ENCODE assay signal across 23 cellular contexts in the genomic region with DNA sequence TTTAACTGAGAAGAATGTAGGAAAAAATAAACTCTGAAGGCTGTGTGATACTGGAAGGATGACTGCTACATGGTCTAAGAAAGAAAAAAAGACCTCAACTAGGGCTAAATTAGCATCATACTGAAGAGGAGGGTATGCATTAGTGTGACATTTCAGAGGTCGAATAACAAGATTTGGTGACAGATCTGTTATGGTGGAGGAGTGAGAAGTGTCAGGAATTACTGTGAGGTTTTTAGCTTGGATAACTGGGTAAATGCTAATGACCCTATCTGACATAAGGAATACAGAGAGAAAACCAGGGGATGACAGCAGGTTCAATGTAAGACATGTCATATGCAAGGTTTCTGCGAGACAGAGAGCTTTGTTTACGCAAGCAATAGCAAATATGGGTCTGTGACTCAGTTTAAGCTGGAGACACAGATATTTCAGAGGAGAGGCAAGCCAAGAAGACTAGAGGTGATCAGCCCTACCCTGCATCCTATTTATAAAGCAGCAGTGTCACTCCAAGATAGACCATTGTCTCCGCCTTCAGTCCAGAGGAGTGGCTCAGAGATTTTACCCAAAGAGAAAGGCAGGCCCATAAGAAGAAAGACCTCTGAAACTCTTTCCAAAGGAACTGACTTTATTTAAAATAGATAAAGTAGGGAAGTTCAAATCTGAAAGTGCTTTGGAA. TPM values are rescaled to one million over a fixed set of nuclear protein-coding genes. Genes with fewer than 3 reads are reported as not detected.
"Had no signal": no experiment of that assay in that cellular context is flagged by ENCODE, and none has a peak within 500 bp of the region (broad histone marks: within the 10 kb centered on the region; RNA-seq: fewer than 3 reads in every experiment).

No MANE protein-coding gene starts in this region.

- DNase-seq: activated CD4-positive, alpha-beta T cell treated with anti-CD3 and anti-CD28 coated beads for 1 hour; activated CD4-positive, alpha-beta T cell treated with anti-CD3 and anti-CD28 coated beads, Interleukin-2, amount 50 U/mL, for 1 hour; activated CD8-positive, alpha-beta T cell treated with anti-CD3 and anti-CD28 coated beads for 36 hours; activated gamma-delta T cell treated with Interleukin-2 at 50 U/mL for 16 hours; activated T-cell treated with anti-CD3 and anti-CD28 coated beads, Interleukin-2, amount 50 U/mL, for 4 hours; anterior cingulate cortex; cortex of kidney; effector memory CD8-positive, alpha-beta T cell; foreskin keratinocyte; mammary epithelial cell; naive B cell; nucleus accumbens; spleen; stimulated activated CD4-positive, alpha-beta T cell treated with anti-CD3 and anti-CD28 coated beads, Interleukin-2, amount 100 ng/mL, for 48 hours; stimulated activated naive CD4-positive, alpha-beta T cell treated with Interleukin-2 at 50 U/mL for 16 hours; T-helper 2 cell had no signal

- H3K36me3 Mint-ChIP-seq: activated naive CD4-positive, alpha-beta T cell treated with anti-CD3 and anti-CD28 coated beads, Interleukin-2, amount 50 U/mL, for 72 hours; naive B cell had no signal

- H3K27ac Mint-ChIP-seq: activated CD8-positive, alpha-beta T cell treated with anti-CD3 and anti-CD28 coated beads for 36 hours; activated naive CD4-positive, alpha-beta T cell treated with anti-CD3 and anti-CD28 coated beads, Interleukin-2, amount 50 U/mL, for 72 hours; activated T-helper 17 cell treated with anti-CD3 and anti-CD28 coated beads, Interleukin-2, amount 50 U/mL, for 72 hours; effector memory CD8-positive, alpha-beta T cell; mesothelial cell of epicardium; naive B cell had no signal

- H3K4me3 Mint-ChIP-seq: activated CD8-positive, alpha-beta T cell treated with anti-CD3 and anti-CD28 coated beads for 36 hours; activated T-cell treated with anti-CD3 and anti-CD28 coated beads, Interleukin-2, amount 50 U/mL, for 4 hours; activated T-helper 17 cell treated with anti-CD3 and anti-CD28 coated beads, Interleukin-2, amount 50 U/mL, for 72 hours; effector memory CD8-positive, alpha-beta T cell; mesothelial cell of epicardium; naive B cell; neural crest cell had no signal

- ATAC-seq: activated CD8-positive, alpha-beta T cell treated with anti-CD3 and anti-CD28 coated beads for 36 hours; activated naive CD4-positive, alpha-beta T cell treated with anti-CD3 and anti-CD28 coated beads, Interleukin-2, amount 50 U/mL, for 72 hours; activated T-cell treated with anti-CD3 and anti-CD28 coated beads, Interleukin-2, amount 50 U/mL, for 4 hours; activated T-helper 17 cell treated with anti-CD3 and anti-CD28 coated beads, Interleukin-2, amount 50 U/mL, for 72 hours; effector memory CD8-positive, alpha-beta T cell; esophagus mucosa had no signal

- H3K4me1 Mint-ChIP-seq: activated T-helper 17 cell treated with anti-CD3 and anti-CD28 coated beads, Interleukin-2, amount 50 U/mL, for 72 hours; naive B cell had no signal

- H3K4me3 ChIP-seq: right atrium auricular region, spleen, tibial nerve had no signal

- H3K9me3 Mint-ChIP-seq: activated T-helper 17 cell treated with anti-CD3 and anti-CD28 coated beads, Interleukin-2, amount 50 U/mL, for 72 hours; neural crest cell had no signal

- H3K27me3 Mint-ChIP-seq: activated CD8-positive, alpha-beta T cell treated with anti-CD3 and anti-CD28 coated beads for 36 hours; activated T-helper 17 cell treated with anti-CD3 and anti-CD28 coated beads, Interleukin-2, amount 50 U/mL, for 72 hours; effector memory CD8-positive, alpha-beta T cell; naive B cell had no signal

RNA-seq across cellular contexts. Expression of gene FBN2, which starts 44.3 kb away (rescaled TPM):
- total RNA-seq: activated CD8-positive, alpha-beta T cell treated with anti-CD3 and anti-CD28 coated beads for 36 hours; activated T-helper 17 cell treated with anti-CD3 and anti-CD28 coated beads, Interleukin-2, amount 50 U/mL, for 72 hours had no signal
